ENCODE assay signal across 9 cellular contexts in the genomic region with DNA sequence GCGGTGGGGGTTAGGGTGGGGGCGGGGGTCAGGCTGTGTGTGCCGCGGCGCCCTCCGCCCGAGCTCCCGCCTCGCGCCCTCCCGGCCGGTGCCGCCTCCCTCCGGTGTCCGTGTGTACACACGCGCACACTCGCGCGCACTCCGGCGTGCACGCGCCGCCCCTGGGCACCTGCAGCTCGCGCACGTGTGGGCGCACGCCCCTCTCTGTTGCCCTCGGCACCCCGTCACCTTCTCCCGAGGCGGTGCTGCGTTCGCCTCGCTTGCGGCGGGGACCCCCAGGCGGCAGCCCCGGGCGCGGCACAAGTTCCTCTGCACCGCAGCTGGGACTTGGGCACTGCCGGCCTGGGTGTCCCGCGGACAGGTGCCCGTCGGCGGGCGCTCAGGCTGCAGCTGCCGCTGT. TPM values are rescaled to one million over a fixed set of nuclear protein-coding genes. Genes with fewer than 3 reads are reported as not detected.
A peak's percentile ranks its signal among the peaks of the same experiment; 100 is the strongest.
DNase-seq lines count a peak whose midpoint lies in the region; ATAC-seq and TF ChIP-seq lines count a peak whose summit lies in the region.
"Had no signal": no experiment of that assay in that cellular context is flagged by ENCODE, and none has a peak within 500 bp of the region (broad histone marks: within the 10 kb centered on the region; RNA-seq: fewer than 3 reads in every experiment).

No MANE protein-coding gene starts in this region.

- H3K4me3 ChIP-seq in MG63 (peak overlapping the region; percentile 60), rectal smooth muscle tissue (ENCODE audit: low read length) (peak overlapping the region; percentile 78)

- intact Hi-C loops in CD14-positive monocyte (cut with micrococcal nuclease): no loop called here

- peaks cover 15 to 42% (median 31%) of the 10 kb centered on the region in 3 donors for H3K27me3 Mint-ChIP-seq in CD14-positive monocyte (ENCODE audit: low read depth in 3 of 3)
- H3K27me3 Mint-ChIP-seq in activated naive CD8-positive, alpha-beta T cell treated with anti-CD3 and anti-CD28 coated beads, Interleukin-2, amount 50 U/mL, for 24 hours: peaks cover 25% of the 10 kb centered on the region

- peaks cover 2 to 7% of the 10 kb centered on the region in 2 donors for H3K36me3 Mint-ChIP-seq in CD14-positive monocyte
- peaks cover 2% of the 10 kb centered on the region for H3K36me3 Mint-ChIP-seq in activated naive CD8-positive, alpha-beta T cell treated with anti-CD3 and anti-CD28 coated beads, Interleukin-2, amount 50 U/mL, for 24 hours (ENCODE audit: low read depth)

- no peak for DNase-seq in CD14-positive monocyte (ENCODE audit: low spot score)
- peak; percentile 46 for DNase-seq in MG63
- no peak for DNase-seq in activated naive CD8-positive, alpha-beta T cell treated with anti-CD3 and anti-CD28 coated beads, Interleukin-2, amount 50 U/mL, for 24 hours
- DNase-seq in hypothalamus (lab: John Stamatoyannopoulos, UW): peak in 31 of 51 donors; percentile 3 to 61 (median 26)
- DNase-seq in AML-193 (lab: John Stamatoyannopoulos, UW): no peak
- no peak for DNase-seq in NCI-H187 treated with DMSO at 0.1 percent for 48 hours (lab: John Stamatoyannopoulos, UW)

- H3K27me3 ChIP-seq in MG63 (peaks cover 7% of the 10 kb centered on the region), rectal smooth muscle tissue (ENCODE audit: control insufficient read depth, insufficient read depth, low read length) (no peaks in the 10 kb centered on the region)

- peak overlapping the region; percentile 79 to 92 for H3K4me3 Mint-ChIP-seq in CD14-positive monocyte
- peak overlapping the region; percentile 53 for H3K4me3 Mint-ChIP-seq in activated naive CD8-positive, alpha-beta T cell treated with anti-CD3 and anti-CD28 coated beads, Interleukin-2, amount 50 U/mL, for 24 hours

- no peak overlapping the region for H3K27ac ChIP-seq in rectal smooth muscle tissue (ENCODE audit: low read depth, low read length)

- peaks cover 10 to 36% (median 32%) of the 10 kb centered on the region in 7 donors for H3K9me3 Mint-ChIP-seq in CD14-positive monocyte
- peaks cover 20% of the 10 kb centered on the region for H3K9me3 Mint-ChIP-seq in activated naive CD8-positive, alpha-beta T cell treated with anti-CD3 and anti-CD28 coated beads, Interleukin-2, amount 50 U/mL, for 24 hours

- H3K9ac ChIP-seq in rectal smooth muscle tissue (ENCODE audit: low read length): no peak overlapping the region

- no peak for ATAC-seq in activated naive CD8-positive, alpha-beta T cell treated with anti-CD3 and anti-CD28 coated beads, Interleukin-2, amount 50 U/mL, for 24 hours
- ATAC-seq in HG02678 (IDR thresholded peaks at IDR 0.05; ENCODE audit: unreplicated experiment): no peak

- no peak overlapping the region for H3K27ac Mint-ChIP-seq in CD14-positive monocyte
- no peak overlapping the region for H3K27ac Mint-ChIP-seq in activated naive CD8-positive, alpha-beta T cell treated with anti-CD3 and anti-CD28 coated beads, Interleukin-2, amount 50 U/mL, for 24 hours

- no peaks in the 10 kb centered on the region for H3K36me3 ChIP-seq in MG63
- H3K36me3 ChIP-seq in rectal smooth muscle tissue (ENCODE audit: control insufficient read depth, insufficient read depth, low read length): no peaks in the 10 kb centered on the region

- no peaks in the 10 kb centered on the region for H3K4me1 ChIP-seq in rectal smooth muscle tissue (ENCODE audit: control insufficient read depth, insufficient read depth, low read length)

- H3K4me1 Mint-ChIP-seq in CD14-positive monocyte: peaks cover 10% of the 10 kb centered on the region
- peaks cover 3% of the 10 kb centered on the region for H3K4me1 Mint-ChIP-seq in activated naive CD8-positive, alpha-beta T cell treated with anti-CD3 and anti-CD28 coated beads, Interleukin-2, amount 50 U/mL, for 24 hours

- H3K9me3 ChIP-seq in MG63: peaks cover 6% of the 10 kb centered on the region

- TF ChIP-seq CTCF in CD14-positive monocyte (IDR thresholded peaks at IDR 0.05): no peak

RNA-seq across cellular contexts. Expression of gene MACROD2, which starts 0.5 kb away (rescaled TPM):
- polyA plus RNA-seq in CD14-positive monocyte: not detected
- total RNA-seq in MG63 (2014; rRNA removed; shearing (Covaris generic); ENCODE audit: low replicate concordance): 0.66 TPM in 1 of 2 replicates, not detected in the other

RNA-seq across cellular contexts. Expression of gene SEL1L2, which starts 5.4 kb away (rescaled TPM):
- polyA plus RNA-seq in CD14-positive monocyte: not detected
- total RNA-seq in MG63 (2014; rRNA removed; shearing (Covaris generic); ENCODE audit: low replicate concordance): not detected in 2 replicates
- total RNA-seq: dermis microvascular lymphatic vessel endothelial cell had no signal

Comparison
In these comparisons a context has a peak if more than half of its experiments do, and no peak if none do; other contexts are left out.
1. DNase-seq: peak in MG63 (single experiment) and hypothalamus (31 of 51); none in CD14-positive monocyte (single experiment), activated naive CD8-positive, alpha-beta T cell treated with anti-CD3 and anti-CD28 coated beads, Interleukin-2, amount 50 U/mL, for 24 hours (single experiment), AML-193 (0 of 2) and NCI-H187 treated with DMSO at 0.1 percent for 48 hours (single experiment).